In genomic region chr4:73181231-73181630, GRCh38 we compare ENCODE assay signal across 1 cellular context.
TF ChIP-seq lines count a peak whose summit lies in the region.

No MANE protein-coding gene starts in this region.

TF ChIP-seq in WTC11, 78 proteins besides CTCF, POLR2A, EP300 and RAD21 (continued from another document):
- no peak for TF ChIP-seq ARID4B (CRISPR knock-in tag; IDR thresholded peaks at IDR 0.05; ENCODE audit: borderline replicate concordance)
- TF ChIP-seq NR2C2 (CRISPR knock-in tag; IDR thresholded peaks at IDR 0.05), result no peak
- no peak for TF ChIP-seq NR3C1 (CRISPR knock-in tag; conservative IDR thresholded peaks at IDR 0.05; ENCODE audit: low read depth)
- TF ChIP-seq, protein P1, sequence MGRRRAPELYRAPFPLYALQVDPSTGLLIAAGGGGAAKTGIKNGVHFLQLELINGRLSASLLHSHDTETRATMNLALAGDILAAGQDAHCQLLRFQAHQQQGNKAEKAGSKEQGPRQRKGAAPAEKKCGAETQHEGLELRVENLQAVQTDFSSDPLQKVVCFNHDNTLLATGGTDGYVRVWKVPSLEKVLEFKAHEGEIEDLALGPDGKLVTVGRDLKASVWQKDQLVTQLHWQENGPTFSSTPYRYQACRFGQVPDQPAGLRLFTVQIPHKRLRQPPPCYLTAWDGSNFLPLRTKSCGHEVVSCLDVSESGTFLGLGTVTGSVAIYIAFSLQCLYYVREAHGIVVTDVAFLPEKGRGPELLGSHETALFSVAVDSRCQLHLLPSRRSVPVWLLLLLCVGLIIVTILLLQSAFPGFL (CRISPR knock-in tag; IDR thresholded peaks at IDR 0.05; ENCODE audit: borderline replicate concordance), result no peak
- TF ChIP-seq, protein P2, sequence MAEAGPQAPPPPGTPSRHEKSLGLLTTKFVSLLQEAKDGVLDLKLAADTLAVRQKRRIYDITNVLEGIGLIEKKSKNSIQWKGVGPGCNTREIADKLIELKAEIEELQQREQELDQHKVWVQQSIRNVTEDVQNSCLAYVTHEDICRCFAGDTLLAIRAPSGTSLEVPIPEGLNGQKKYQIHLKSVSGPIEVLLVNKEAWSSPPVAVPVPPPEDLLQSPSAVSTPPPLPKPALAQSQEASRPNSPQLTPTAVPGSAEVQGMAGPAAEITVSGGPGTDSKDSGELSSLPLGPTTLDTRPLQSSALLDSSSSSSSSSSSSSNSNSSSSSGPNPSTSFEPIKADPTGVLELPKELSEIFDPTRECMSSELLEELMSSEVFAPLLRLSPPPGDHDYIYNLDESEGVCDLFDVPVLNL (CRISPR knock-in tag; IDR thresholded peaks at IDR 0.05; ENCODE audit: borderline replicate concordance, low read depth), result no peak
- no peak for TF ChIP-seq ATF1 (CRISPR knock-in tag; IDR thresholded peaks at IDR 0.05)
